In genomic region chr6:1611572-1612385, GRCh38 we compare ENCODE assay signal across 1 cellular context.
TF ChIP-seq lines count a peak whose summit lies in the region.

No MANE protein-coding gene starts in this region.

TF ChIP-seq in HepG2, 621 proteins besides CTCF, POLR2A, EP300 and RAD21 (continued from another document and continues in another):
- TF ChIP-seq, protein P1, sequence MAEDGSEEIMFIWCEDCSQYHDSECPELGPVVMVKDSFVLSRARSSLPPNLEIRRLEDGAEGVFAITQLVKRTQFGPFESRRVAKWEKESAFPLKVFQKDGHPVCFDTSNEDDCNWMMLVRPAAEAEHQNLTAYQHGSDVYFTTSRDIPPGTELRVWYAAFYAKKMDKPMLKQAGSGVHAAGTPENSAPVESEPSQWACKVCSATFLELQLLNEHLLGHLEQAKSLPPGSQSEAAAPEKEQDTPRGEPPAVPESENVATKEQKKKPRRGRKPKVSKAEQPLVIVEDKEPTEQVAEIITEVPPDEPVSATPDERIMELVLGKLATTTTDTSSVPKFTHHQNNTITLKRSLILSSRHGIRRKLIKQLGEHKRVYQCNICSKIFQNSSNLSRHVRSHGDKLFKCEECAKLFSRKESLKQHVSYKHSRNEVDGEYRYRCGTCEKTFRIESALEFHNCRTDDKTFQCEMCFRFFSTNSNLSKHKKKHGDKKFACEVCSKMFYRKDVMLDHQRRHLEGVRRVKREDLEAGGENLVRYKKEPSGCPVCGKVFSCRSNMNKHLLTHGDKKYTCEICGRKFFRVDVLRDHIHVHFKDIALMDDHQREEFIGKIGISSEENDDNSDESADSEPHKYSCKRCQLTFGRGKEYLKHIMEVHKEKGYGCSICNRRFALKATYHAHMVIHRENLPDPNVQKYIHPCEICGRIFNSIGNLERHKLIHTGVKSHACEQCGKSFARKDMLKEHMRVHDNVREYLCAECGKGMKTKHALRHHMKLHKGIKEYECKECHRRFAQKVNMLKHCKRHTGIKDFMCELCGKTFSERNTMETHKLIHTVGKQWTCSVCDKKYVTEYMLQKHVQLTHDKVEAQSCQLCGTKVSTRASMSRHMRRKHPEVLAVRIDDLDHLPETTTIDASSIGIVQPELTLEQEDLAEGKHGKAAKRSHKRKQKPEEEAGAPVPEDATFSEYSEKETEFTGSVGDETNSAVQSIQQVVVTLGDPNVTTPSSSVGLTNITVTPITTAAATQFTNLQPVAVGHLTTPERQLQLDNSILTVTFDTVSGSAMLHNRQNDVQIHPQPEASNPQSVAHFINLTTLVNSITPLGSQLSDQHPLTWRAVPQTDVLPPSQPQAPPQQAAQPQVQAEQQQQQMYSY (CRISPR knock-in tag; IDR thresholded peaks at IDR 0.05) = no peak
- no peak for TF ChIP-seq PRMT3 (CRISPR knock-in tag; IDR thresholded peaks at IDR 0.05; ENCODE audit: borderline replicate concordance, low read depth)
- no peak for TF ChIP-seq HDAC6 (IDR thresholded peaks at IDR 0.05; ENCODE audit: low read depth, low read length)
- no peak for TF ChIP-seq RFX5 (IDR thresholded peaks at IDR 0.05; ENCODE audit: low read depth, low read length)
- 0 out of 2 replicates have a peak, but pooled peaks have one; percentile 74 for TF ChIP-seq GLI4 (CRISPR knock-in tag; IDR thresholded peaks at IDR 0.05; ENCODE audit: borderline replicate concordance)
- no peak for TF ChIP-seq ATAD3A (CRISPR knock-in tag; IDR thresholded peaks at IDR 0.05)
- no peak for TF ChIP-seq GABPA (IDR thresholded peaks at IDR 0.05; ENCODE audit: low read depth, low read length)
- no peak for TF ChIP-seq GABPA (CRISPR knock-in tag; IDR thresholded peaks at IDR 0.05; ENCODE audit: low read depth)
- no peak for TF ChIP-seq ARNT2 (CRISPR knock-in tag; IDR thresholded peaks at IDR 0.05; ENCODE audit: low read depth)
- 0 out of 2 replicates have a peak, but pooled peaks have one; percentile 67 for TF ChIP-seq GZF1 (CRISPR knock-in tag; IDR thresholded peaks at IDR 0.05)
- TF ChIP-seq PRDM4 (CRISPR knock-in tag; IDR thresholded peaks at IDR 0.05; ENCODE audit: borderline replicate concordance) = no peak
- 0 out of 2 replicates have a peak, but pooled peaks have one; percentile 10 for TF ChIP-seq SP2 (CRISPR knock-in tag; IDR thresholded peaks at IDR 0.05)
- TF ChIP-seq MTA3 (CRISPR knock-in tag; IDR thresholded peaks at IDR 0.05) = no peak
- TF ChIP-seq CREB1 (IDR thresholded peaks at IDR 0.05) = no peak
- no peak for TF ChIP-seq CREB1 (CRISPR knock-in tag; IDR thresholded peaks at IDR 0.05)
- TF ChIP-seq, protein P2, sequence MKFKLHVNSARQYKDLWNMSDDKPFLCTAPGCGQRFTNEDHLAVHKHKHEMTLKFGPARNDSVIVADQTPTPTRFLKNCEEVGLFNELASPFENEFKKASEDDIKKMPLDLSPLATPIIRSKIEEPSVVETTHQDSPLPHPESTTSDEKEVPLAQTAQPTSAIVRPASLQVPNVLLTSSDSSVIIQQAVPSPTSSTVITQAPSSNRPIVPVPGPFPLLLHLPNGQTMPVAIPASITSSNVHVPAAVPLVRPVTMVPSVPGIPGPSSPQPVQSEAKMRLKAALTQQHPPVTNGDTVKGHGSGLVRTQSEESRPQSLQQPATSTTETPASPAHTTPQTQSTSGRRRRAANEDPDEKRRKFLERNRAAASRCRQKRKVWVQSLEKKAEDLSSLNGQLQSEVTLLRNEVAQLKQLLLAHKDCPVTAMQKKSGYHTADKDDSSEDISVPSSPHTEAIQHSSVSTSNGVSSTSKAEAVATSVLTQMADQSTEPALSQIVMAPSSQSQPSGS (CRISPR knock-in tag; IDR thresholded peaks at IDR 0.05) = no peak
- no peak for TF ChIP-seq DR1 (CRISPR knock-in tag; IDR thresholded peaks at IDR 0.05)
- TF ChIP-seq SRF (IDR thresholded peaks at IDR 0.05; ENCODE audit: low read depth, low read length) = no peak
- TF ChIP-seq CBX2 (IDR thresholded peaks at IDR 0.05; ENCODE audit: low read depth, low read length) = peak; percentile 91
- peak; percentile 77; the same call in 1 of the 2 replicates for TF ChIP-seq CBX2 (CRISPR knock-in tag; IDR thresholded peaks at IDR 0.05; ENCODE audit: low read depth)
- TF ChIP-seq ZNF597 (CRISPR knock-in tag; IDR thresholded peaks at IDR 0.05) = no peak
- TF ChIP-seq ZSCAN31 (CRISPR knock-in tag; IDR thresholded peaks at IDR 0.05; ENCODE audit: low read depth) = 0 out of 2 replicates have a peak, but pooled peaks have one; percentile 9
- no peak for TF ChIP-seq TRIM24 (CRISPR knock-in tag; IDR thresholded peaks at IDR 0.05)
- TF ChIP-seq, protein P3, sequence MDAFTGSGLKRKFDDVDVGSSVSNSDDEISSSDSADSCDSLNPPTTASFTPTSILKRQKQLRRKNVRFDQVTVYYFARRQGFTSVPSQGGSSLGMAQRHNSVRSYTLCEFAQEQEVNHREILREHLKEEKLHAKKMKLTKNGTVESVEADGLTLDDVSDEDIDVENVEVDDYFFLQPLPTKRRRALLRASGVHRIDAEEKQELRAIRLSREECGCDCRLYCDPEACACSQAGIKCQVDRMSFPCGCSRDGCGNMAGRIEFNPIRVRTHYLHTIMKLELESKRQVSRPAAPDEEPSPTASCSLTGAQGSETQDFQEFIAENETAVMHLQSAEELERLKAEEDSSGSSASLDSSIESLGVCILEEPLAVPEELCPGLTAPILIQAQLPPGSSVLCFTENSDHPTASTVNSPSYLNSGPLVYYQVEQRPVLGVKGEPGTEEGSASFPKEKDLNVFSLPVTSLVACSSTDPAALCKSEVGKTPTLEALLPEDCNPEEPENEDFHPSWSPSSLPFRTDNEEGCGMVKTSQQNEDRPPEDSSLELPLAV (CRISPR knock-in tag; conservative IDR thresholded peaks at IDR 0.05; ENCODE audit: low read depth) = no peak
- peak; percentile 33; the same call in 1 of the 2 replicates for TF ChIP-seq MYC (CRISPR knock-in tag; IDR thresholded peaks at IDR 0.05; ENCODE audit: borderline replicate concordance)
- 0 out of 2 replicates have a peak, but pooled peaks have one; percentile 29 for TF ChIP-seq ZNF776 (CRISPR knock-in tag; IDR thresholded peaks at IDR 0.05)
- no peak; the same call in 1 of the 2 replicates for TF ChIP-seq NFKB2 (CRISPR knock-in tag; IDR thresholded peaks at IDR 0.05; ENCODE audit: borderline replicate concordance)
- TF ChIP-seq REST (IDR thresholded peaks at IDR 0.05; ENCODE audit: borderline replicate concordance in 1 of 2, low read depth in 1 of 2, low read length in 2 of 2) = no peak
- TF ChIP-seq ZNF225 (CRISPR knock-in tag; IDR thresholded peaks at IDR 0.05) = 0 out of 2 replicates have a peak, but pooled peaks have one; percentile 41
- no peak for TF ChIP-seq RFX1 (IDR thresholded peaks at IDR 0.05)
- no peak for TF ChIP-seq LRRFIP1 (CRISPR knock-in tag; conservative IDR thresholded peaks at IDR 0.05)
- no peak for TF ChIP-seq ZSCAN9 (CRISPR knock-in tag; IDR thresholded peaks at IDR 0.05; ENCODE audit: borderline replicate concordance)
- no peak for TF ChIP-seq FOXP1 (IDR thresholded peaks at IDR 0.05)
- no peak for TF ChIP-seq FOXP1 (CRISPR knock-in tag; IDR thresholded peaks at IDR 0.05)
- peak; percentile 16; the same call in 1 of the 2 replicates for TF ChIP-seq HDAC1 (CRISPR knock-in tag; IDR thresholded peaks at IDR 0.05)
- no peak for TF ChIP-seq ZNF317 (CRISPR knock-in tag; IDR thresholded peaks at IDR 0.05)
- no peak for TF ChIP-seq TCF12 (IDR thresholded peaks at IDR 0.05)
- TF ChIP-seq TCF12 (CRISPR knock-in tag; IDR thresholded peaks at IDR 0.05) = no peak
- TF ChIP-seq ZNF724P (CRISPR knock-in tag; IDR thresholded peaks at IDR 0.05; ENCODE audit: borderline replicate concordance) = 0 out of 2 replicates have a peak, but pooled peaks have one; percentile 20
- TF ChIP-seq FIP1L1 (IDR thresholded peaks at IDR 0.05; ENCODE audit: borderline replicate concordance, insufficient read depth, low read depth, low read length) = no peak
- TF ChIP-seq HOXA9 (CRISPR knock-in tag; IDR thresholded peaks at IDR 0.05; ENCODE audit: borderline replicate concordance) = no peak
- TF ChIP-seq TBX3 (IDR thresholded peaks at IDR 0.05; ENCODE audit: borderline replicate concordance) = no peak
- TF ChIP-seq CEBPZ (IDR thresholded peaks at IDR 0.05; ENCODE audit: low read length) = no peak
- no peak for TF ChIP-seq CAMTA2 (CRISPR knock-in tag; IDR thresholded peaks at IDR 0.05; ENCODE audit: borderline replicate concordance)
- TF ChIP-seq AGO2 (optimal IDR thresholded peaks at IDR 0.05; ENCODE audit: low read depth, low read length) = peak; percentile 90
